1 cellular context compared by ENCODE assay signal in genomic region chr17:18087610-18088491, GRCh38.
TF ChIP-seq lines count a peak whose summit lies in the region.

DRG2 (plus strand) TSS chr17:18087948; CDS start chr17:18088024, 76 bp downstream.

TF ChIP-seq in K562, 482 proteins besides CTCF, POLR2A, EP300 and RAD21 (continued from another document and continues in another):
- no peak for TF ChIP-seq ETV6 (IDR thresholded peaks at IDR 0.05; ENCODE audit: borderline replicate concordance in 1 of 2, low read depth in 2 of 2, low read length in 1 of 2)
- TF ChIP-seq ETV6 (CRISPR knock-in tag; IDR thresholded peaks at IDR 0.05; ENCODE audit: borderline replicate concordance) = peak; percentile 45; the same call in 1 of the 2 replicates
- no peak; the same call in 1 of the 2 replicates for TF ChIP-seq ZNF282 (CRISPR knock-in tag; IDR thresholded peaks at IDR 0.05)
- TF ChIP-seq ZC3H11A (IDR thresholded peaks at IDR 0.05; ENCODE audit: low read depth, low read length) = peak; percentile 86
- TF ChIP-seq ZBTB40 (IDR thresholded peaks at IDR 0.05) = peak; percentile 96
- no peak for TF ChIP-seq ZBTB40 (CRISPR knock-in tag; IDR thresholded peaks at IDR 0.05)
- TF ChIP-seq ZNF318 (IDR thresholded peaks at IDR 0.05; ENCODE audit: borderline replicate concordance in 1 of 2, low read depth in 1 of 2) = no peak
- 0 out of 2 replicates have a peak, but pooled peaks have one; percentile 6 for TF ChIP-seq ZNF121 (CRISPR knock-in tag; conservative IDR thresholded peaks at IDR 0.05)
- TF ChIP-seq HMBOX1 (IDR thresholded peaks at IDR 0.05) = no peak
- no peak for TF ChIP-seq ZNF408 (CRISPR knock-in tag; IDR thresholded peaks at IDR 0.05; ENCODE audit: low read depth)
- peak; percentile 79 for TF ChIP-seq ETV1 (tag; conservative IDR thresholded peaks at IDR 0.05; ENCODE audit: low read depth)
- TF ChIP-seq RREB1 (CRISPR knock-in tag; IDR thresholded peaks at IDR 0.05) = no peak
- TF ChIP-seq FOXP1 (CRISPR knock-in tag; IDR thresholded peaks at IDR 0.05) = peak; percentile 65; the same call in 1 of the 2 replicates
- TF ChIP-seq ZNF280A (IDR thresholded peaks at IDR 0.05; ENCODE audit: low read depth, partially characterized antibody) = no peak
- peak; percentile 77 for TF ChIP-seq DIDO1 (tag; IDR thresholded peaks at IDR 0.05; ENCODE audit: low read depth)
- TF ChIP-seq ZNF311 (CRISPR knock-in tag; IDR thresholded peaks at IDR 0.05) = no peak
- TF ChIP-seq SP1 (CRISPR knock-in tag; IDR thresholded peaks at IDR 0.05) = peak; percentile 89
- no peak for TF ChIP-seq SRSF3 (IDR thresholded peaks at IDR 0.05; ENCODE audit: insufficient read depth, low read length)
- TF ChIP-seq ZC3H8 (IDR thresholded peaks at IDR 0.05) = no peak
- peak; percentile 92 for TF ChIP-seq CXXC5 (CRISPR knock-in tag; IDR thresholded peaks at IDR 0.05)
- peak; percentile 87 for TF ChIP-seq ZFX (CRISPR knock-in tag; IDR thresholded peaks at IDR 0.05)
- TF ChIP-seq ETV5 (CRISPR knock-in tag; IDR thresholded peaks at IDR 0.05; ENCODE audit: low read depth) = no peak; the same call in 1 of the 2 replicates
- TF ChIP-seq TCF3 (CRISPR knock-in tag; IDR thresholded peaks at IDR 0.05) = 0 out of 2 replicates have a peak, but pooled peaks have one; percentile 9
- peak; percentile 72 for TF ChIP-seq POLR2AphosphoS5 (IDR thresholded peaks at IDR 0.05; ENCODE audit: control insufficient read depth, insufficient read depth, low read depth, low read length)
- peak; percentile 95 for TF ChIP-seq MYC (IDR thresholded peaks at IDR 0.05; ENCODE audit: low read depth, low read length)
- TF ChIP-seq MYC (CRISPR knock-in tag; IDR thresholded peaks at IDR 0.05; ENCODE audit: borderline replicate concordance, low read depth) = no peak; the same call in 1 of the 2 replicates
- TF ChIP-seq TSC22D4 (tag; IDR thresholded peaks at IDR 0.05) = no peak
- no peak for TF ChIP-seq THAP7 (CRISPR knock-in tag; IDR thresholded peaks at IDR 0.05)
